ENCODE assay signal across 37 cellular contexts in the genomic region with DNA sequence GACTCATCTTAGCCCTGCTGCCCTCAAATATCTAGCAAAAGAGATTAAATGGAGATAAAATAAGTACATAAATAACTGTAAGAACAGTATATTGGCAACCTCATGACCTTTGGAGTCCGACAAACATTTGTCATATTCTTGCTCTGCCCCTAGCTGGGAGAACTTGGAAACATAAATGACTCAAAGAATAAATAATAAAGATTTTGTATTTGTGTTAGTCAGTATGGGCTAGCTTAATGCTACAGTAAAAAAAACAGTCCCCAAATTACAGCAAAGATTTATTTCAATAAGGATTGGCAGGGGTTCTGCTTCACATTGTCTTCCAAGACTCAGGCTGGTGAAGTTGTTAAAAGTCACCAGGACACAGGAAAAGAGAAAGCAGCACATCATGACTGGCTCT.
"Had no signal": no experiment of that assay in that cellular context is flagged by ENCODE, and none has a peak within 500 bp of the region (broad histone marks: within the 10 kb centered on the region; RNA-seq: fewer than 3 reads in every experiment).

No MANE protein-coding gene starts in this region.

- H3K27ac ChIP-seq: body of pancreas, brain microvascular endothelial cell, cardiac muscle cell, VCaP had no signal

- H3K27ac Mint-ChIP-seq: activated CD4-positive, alpha-beta memory T cell treated with anti-CD3 and anti-CD28 coated beads, Interleukin-2, amount 10 ng/mL, durations not matched to agents 7 days and 5 days; activated CD4-positive, alpha-beta T cell treated with anti-CD3 and anti-CD28 coated beads for 36 hours; activated CD4-positive, alpha-beta T cell treated with anti-CD3 and anti-CD28 coated beads, Interleukin-2, amount 10 ng/mL, durations not matched to agents 7 days and 5 days; activated CD8-positive, alpha-beta memory T cell treated with anti-CD3 and anti-CD28 coated beads, Interleukin-2, amount 10 ng/mL, durations not matched to agents 7 days and 5 days; activated CD8-positive, alpha-beta T cell treated with anti-CD3 and anti-CD28 coated beads, Interleukin-2, amount 10 ng/mL, durations not matched to agents 7 days and 5 days; activated naive CD4-positive, alpha-beta T cell treated with anti-CD3 and anti-CD28 coated beads, Interleukin-2, amount 10 ng/mL, durations not matched to agents 7 days and 5 days; activated naive CD4-positive, alpha-beta T cell treated with anti-CD3 and anti-CD28 coated beads, Interleukin-2, amount 50 U/mL, for 24 hours; activated naive CD8-positive, alpha-beta T cell; activated naive CD8-positive, alpha-beta T cell treated with anti-CD3 and anti-CD28 coated beads, Interleukin-2, amount 10 ng/mL, durations not matched to agents 7 days and 5 days; activated naive CD8-positive, alpha-beta T cell treated with anti-CD3 and anti-CD28 coated beads, Interleukin-2, amount 50 U/mL, for 24 hours; activated T-cell treated with anti-CD3 and anti-CD28 coated beads, Interleukin-2, amount 50 U/mL, for 24 hours; activated T-helper 2 cell treated with anti-CD3 and anti-CD28 coated beads, Interferon-gamma antibody, Interleukin-2, Interleukin-4, amounts not matched to agents 10 μg/mL and 5 μg/mL and 100 μg/mL, durations not matched to agents 14 hours and 24 hours and 36 hours; T-helper 1 cell treated with Interleukin-12 subunit alpha and Interleukin-12 subunit beta and Interleukin-4 antibody, amounts not matched to agents 30 μg/mL and 1 μg/mL, for 36 hours; T-helper 2 cell treated with Interferon-gamma antibody and Interleukin-4, amounts not matched to agents 5 μg/mL and 100 μg/mL, for 36 hours; WTC11 had no signal

- H3K4me1 ChIP-seq: body of pancreas had no signal

- H3K27me3 ChIP-seq: body of pancreas, brain microvascular endothelial cell, cardiac muscle cell had no signal

- H3K9me3 Mint-ChIP-seq: activated CD4-positive, alpha-beta memory T cell treated with anti-CD3 and anti-CD28 coated beads, Interleukin-2, amount 10 ng/mL, durations not matched to agents 7 days and 5 days; activated CD4-positive, alpha-beta T cell treated with anti-CD3 and anti-CD28 coated beads, Interleukin-2, amount 10 ng/mL, durations not matched to agents 7 days and 5 days; activated naive CD4-positive, alpha-beta T cell treated with anti-CD3 and anti-CD28 coated beads, Interleukin-2, amount 10 ng/mL, durations not matched to agents 7 days and 5 days; activated naive CD4-positive, alpha-beta T cell treated with anti-CD3 and anti-CD28 coated beads, Interleukin-2, amount 50 U/mL, for 24 hours; activated naive CD8-positive, alpha-beta T cell treated with anti-CD3 and anti-CD28 coated beads, Interleukin-2, amount 10 ng/mL, durations not matched to agents 7 days and 5 days; activated naive CD8-positive, alpha-beta T cell treated with anti-CD3 and anti-CD28 coated beads, Interleukin-2, amount 50 U/mL, for 24 hours; activated T-cell treated with anti-CD3 and anti-CD28 coated beads, Interleukin-2, amount 50 U/mL, for 24 hours; T-helper 1 cell treated with Interleukin-12 subunit alpha and Interleukin-12 subunit beta and Interleukin-4 antibody, amounts not matched to agents 30 μg/mL and 1 μg/mL, for 36 hours; T-helper 2 cell treated with Interferon-gamma antibody and Interleukin-4, amounts not matched to agents 5 μg/mL and 100 μg/mL, for 36 hours had no signal

- H3K4me3 ChIP-seq: body of pancreas, cardiac muscle cell had no signal

- H3K36me3 ChIP-seq: brain microvascular endothelial cell, cardiac muscle cell had no signal

- H3K4me1 Mint-ChIP-seq: activated CD4-positive, alpha-beta memory T cell treated with anti-CD3 and anti-CD28 coated beads, Interleukin-2, amount 10 ng/mL, durations not matched to agents 7 days and 5 days; activated CD4-positive, alpha-beta T cell treated with anti-CD3 and anti-CD28 coated beads, Interleukin-2, amount 10 ng/mL, durations not matched to agents 7 days and 5 days; activated CD8-positive, alpha-beta memory T cell treated with anti-CD3 and anti-CD28 coated beads, Interleukin-2, amount 10 ng/mL, durations not matched to agents 7 days and 5 days; activated naive CD4-positive, alpha-beta T cell treated with anti-CD3 and anti-CD28 coated beads, Interleukin-2, amount 10 ng/mL, durations not matched to agents 7 days and 5 days; activated naive CD8-positive, alpha-beta T cell treated with anti-CD3 and anti-CD28 coated beads, Interleukin-2, amount 10 ng/mL, durations not matched to agents 7 days and 5 days; central memory CD8-positive, alpha-beta T cell had no signal

- H3K27me3 Mint-ChIP-seq: activated CD4-positive, alpha-beta memory T cell treated with anti-CD3 and anti-CD28 coated beads, Interleukin-2, amount 10 ng/mL, durations not matched to agents 7 days and 5 days; activated CD4-positive, alpha-beta T cell treated with anti-CD3 and anti-CD28 coated beads, Interleukin-2, amount 10 ng/mL, durations not matched to agents 7 days and 5 days; activated CD8-positive, alpha-beta memory T cell treated with anti-CD3 and anti-CD28 coated beads, Interleukin-2, amount 10 ng/mL, durations not matched to agents 7 days and 5 days; activated naive CD4-positive, alpha-beta T cell treated with anti-CD3 and anti-CD28 coated beads, Interleukin-2, amount 10 ng/mL, durations not matched to agents 7 days and 5 days; activated naive CD8-positive, alpha-beta T cell treated with anti-CD3 and anti-CD28 coated beads, Interleukin-2, amount 10 ng/mL, durations not matched to agents 7 days and 5 days; central memory CD8-positive, alpha-beta T cell had no signal

- H3K4me3 Mint-ChIP-seq: activated CD4-positive, alpha-beta memory T cell treated with anti-CD3 and anti-CD28 coated beads, Interleukin-2, amount 10 ng/mL, durations not matched to agents 7 days and 5 days; activated CD4-positive, alpha-beta T cell treated with anti-CD3 and anti-CD28 coated beads for 36 hours; activated CD4-positive, alpha-beta T cell treated with anti-CD3 and anti-CD28 coated beads, Interleukin-2, amount 10 ng/mL, durations not matched to agents 7 days and 5 days; activated CD8-positive, alpha-beta memory T cell treated with anti-CD3 and anti-CD28 coated beads, Interleukin-2, amount 10 ng/mL, durations not matched to agents 7 days and 5 days; activated CD8-positive, alpha-beta T cell treated with anti-CD3 and anti-CD28 coated beads, Interleukin-2, amount 10 ng/mL, durations not matched to agents 7 days and 5 days; activated naive CD4-positive, alpha-beta T cell treated with anti-CD3 and anti-CD28 coated beads, Interleukin-2, amount 10 ng/mL, durations not matched to agents 7 days and 5 days; activated naive CD4-positive, alpha-beta T cell treated with anti-CD3 and anti-CD28 coated beads, Interleukin-2, amount 50 U/mL, for 24 hours; activated naive CD8-positive, alpha-beta T cell; activated naive CD8-positive, alpha-beta T cell treated with anti-CD3 and anti-CD28 coated beads, Interleukin-2, amount 10 ng/mL, durations not matched to agents 7 days and 5 days; activated naive CD8-positive, alpha-beta T cell treated with anti-CD3 and anti-CD28 coated beads, Interleukin-2, amount 50 U/mL, for 24 hours; activated T-cell treated with anti-CD3 and anti-CD28 coated beads, Interleukin-2, amount 50 U/mL, for 24 hours; central memory CD8-positive, alpha-beta T cell; T-helper 1 cell treated with Interleukin-12 subunit alpha and Interleukin-12 subunit beta and Interleukin-4 antibody, amounts not matched to agents 30 μg/mL and 1 μg/mL, for 36 hours; T-helper 2 cell treated with Interferon-gamma antibody and Interleukin-4, amounts not matched to agents 5 μg/mL and 100 μg/mL, for 36 hours; WTC11 had no signal

- ATAC-seq: activated CD4-positive, alpha-beta T cell treated with anti-CD3 and anti-CD28 coated beads for 36 hours; activated CD4-positive, CD25-positive, alpha-beta regulatory T cell treated with anti-CD3 and anti-CD28 coated beads, Interleukin-2, amount 50 U/mL, for 24 hours; activated CD8-positive, alpha-beta memory T cell treated with anti-CD3 and anti-CD28 coated beads, Interleukin-2, amount 10 ng/mL, durations not matched to agents 7 days and 5 days; activated CD8-positive, alpha-beta T cell treated with anti-CD3 and anti-CD28 coated beads, Interleukin-2, amount 10 ng/mL, durations not matched to agents 7 days and 5 days; activated naive CD8-positive, alpha-beta T cell treated with anti-CD3 and anti-CD28 coated beads, Interleukin-2, amount 50 U/mL, for 24 hours; body of pancreas; WTC11 had no signal

- DNase-seq: activated CD4-positive, alpha-beta memory T cell treated with anti-CD3 and anti-CD28 coated beads, Interleukin-2, amount 10 ng/mL, durations not matched to agents 7 days and 5 days; activated CD4-positive, alpha-beta T cell treated with anti-CD3 and anti-CD28 coated beads for 1 hour; activated CD4-positive, alpha-beta T cell treated with anti-CD3 and anti-CD28 coated beads for 36 hours; activated CD4-positive, alpha-beta T cell treated with anti-CD3 and anti-CD28 coated beads for 48 hours; activated CD4-positive, alpha-beta T cell treated with anti-CD3 and anti-CD28 coated beads, Interleukin-2, amount 10 ng/mL, durations not matched to agents 7 days and 5 days; activated CD4-positive, alpha-beta T cell treated with anti-CD3 and anti-CD28 coated beads, Interleukin-2, amount 50 U/mL, for 48 hours; activated CD4-positive, CD25-positive, alpha-beta regulatory T cell; activated CD8-positive, alpha-beta memory T cell treated with anti-CD3 and anti-CD28 coated beads for 24 hours; activated CD8-positive, alpha-beta memory T cell treated with anti-CD3 and anti-CD28 coated beads, Interleukin-2, amount 10 ng/mL, durations not matched to agents 7 days and 5 days; activated CD8-positive, alpha-beta memory T cell treated with anti-CD3 and anti-CD28 coated beads, Interleukin-2, amount 50 U/mL, for 48 hours; activated CD8-positive, alpha-beta T cell treated with anti-CD3 and anti-CD28 coated beads, Interleukin-2, amount 10 ng/mL, durations not matched to agents 7 days and 5 days; activated effector memory CD4-positive, alpha-beta T cell treated with Interleukin-2 at 50 U/mL for 16 hours; activated gamma-delta T cell; activated naive CD4-positive, alpha-beta T cell treated with anti-CD3 and anti-CD28 coated beads, Interleukin-2, amount 10 ng/mL, durations not matched to agents 7 days and 5 days; activated naive CD4-positive, alpha-beta T cell treated with Interleukin-2 at 50 U/mL for 16 hours; activated naive CD8-positive, alpha-beta T cell treated with anti-CD3 and anti-CD28 coated beads, Interleukin-2, amount 10 ng/mL, durations not matched to agents 7 days and 5 days; activated naive CD8-positive, alpha-beta T cell treated with anti-CD3 and anti-CD28 coated beads, Interleukin-2, amount 50 U/mL, for 24 hours; activated T-cell treated with anti-CD3 and anti-CD28 coated beads, Interleukin-2, amount 50 U/mL, for 24 hours; activated T-cell treated with anti-CD3 and anti-CD28 coated beads, Interleukin-2, amount 50 U/mL, for 48 hours; aorta; body of pancreas; brain microvascular endothelial cell; caudate nucleus; cerebellar nuclear complex; T-helper 1 cell; T-helper 2 cell; T-helper 9 cell had no signal

- H3K36me3 Mint-ChIP-seq: activated CD8-positive, alpha-beta memory T cell treated with anti-CD3 and anti-CD28 coated beads, Interleukin-2, amount 10 ng/mL, durations not matched to agents 7 days and 5 days; activated naive CD4-positive, alpha-beta T cell treated with anti-CD3 and anti-CD28 coated beads, Interleukin-2, amount 10 ng/mL, durations not matched to agents 7 days and 5 days; activated naive CD4-positive, alpha-beta T cell treated with anti-CD3 and anti-CD28 coated beads, Interleukin-2, amount 50 U/mL, for 24 hours; activated naive CD8-positive, alpha-beta T cell; activated naive CD8-positive, alpha-beta T cell treated with anti-CD3 and anti-CD28 coated beads, Interleukin-2, amount 10 ng/mL, durations not matched to agents 7 days and 5 days had no signal

- H3K9me3 ChIP-seq: body of pancreas had no signal
